In the genomic region with DNA sequence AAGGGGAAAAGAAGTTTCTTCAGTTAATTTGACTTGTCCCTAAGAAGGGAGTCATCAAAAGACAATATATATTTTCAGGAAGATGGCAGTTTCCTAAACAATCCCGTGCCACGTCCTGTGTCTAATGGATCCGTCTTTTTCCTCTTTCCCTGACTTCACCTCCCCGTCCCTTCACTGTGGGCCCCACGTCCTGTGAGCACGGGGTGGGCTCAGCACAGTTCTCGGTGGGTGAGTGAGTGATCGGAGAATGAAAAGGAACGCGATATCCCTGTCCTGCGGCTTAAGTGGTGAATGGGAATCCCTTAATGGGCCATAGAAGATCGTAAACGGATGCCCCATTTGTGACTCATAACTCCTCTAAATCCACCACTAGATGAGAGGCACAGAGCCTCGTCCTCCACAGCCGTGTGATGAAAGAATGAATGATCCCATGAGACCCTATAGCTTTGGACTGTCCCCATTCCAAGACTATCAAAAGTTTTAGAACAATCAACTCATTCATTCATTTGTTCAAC, we compare ENCODE assay signal across 24 cellular contexts.
"Had no signal": no experiment of that assay in that cellular context is flagged by ENCODE, and none has a peak within 500 bp of the region (broad histone marks: within the 10 kb centered on the region; RNA-seq: fewer than 3 reads in every experiment).

No MANE protein-coding gene starts in this region.

- H3K4me3 ChIP-seq: adrenal gland, breast epithelium, SJSA1 had no signal

- H3K36me3 ChIP-seq: adrenal gland, breast epithelium, SJSA1 had no signal

- H3K4me1 ChIP-seq: breast epithelium had no signal

- DNase-seq: activated CD4-positive, alpha-beta T cell treated with anti-CD3 and anti-CD28 coated beads for 48 hours; activated CD4-positive, alpha-beta T cell treated with anti-CD3 and anti-CD28 coated beads, Interleukin-2, amount 50 U/mL, for 4 hours; activated CD8-positive, alpha-beta memory T cell treated with anti-CD3 and anti-CD28 coated beads, Interleukin-2, amount 50 U/mL, for 48 hours; activated CD8-positive, alpha-beta T cell treated with anti-CD3 and anti-CD28 coated beads, Interleukin-2, amount 10 ng/mL, durations not matched to agents 7 days and 5 days; activated naive CD4-positive, alpha-beta T cell treated with anti-CD3 and anti-CD28 coated beads, Interleukin-2, amount 50 U/mL, for 16 hours; activated naive CD8-positive, alpha-beta T cell treated with anti-CD3 and anti-CD28 coated beads, Interleukin-2, amount 10 ng/mL, durations not matched to agents 7 days and 5 days; activated T-cell treated with anti-CD3 and anti-CD28 coated beads, Interleukin-2, amount 50 U/mL, for 1 hour; adrenal gland; caudate nucleus; NCI-H1092; NCI-H1417; NCI-H2029; NCI-H510A treated with DMSO at 0.1 percent for 48 hours; NCI-H69; NK-92 treated with Interleukin-12 subunit alpha and Interleukin-12 subunit beta, amount 100 ng/mL, for 24 hours; OCI-M1; Right ventricle myocardium superior; SW 1271 had no signal

- H3K27me3 ChIP-seq: breast epithelium, SJSA1 had no signal

- ATAC-seq: activated CD4-positive, CD25-positive, alpha-beta regulatory T cell treated with anti-CD3 and anti-CD28 coated beads, Interleukin-2, amount 50 U/mL, for 24 hours; activated CD8-positive, alpha-beta T cell treated with anti-CD3 and anti-CD28 coated beads, Interleukin-2, amount 10 ng/mL, durations not matched to agents 7 days and 5 days; Panc1; SK-N-SH treated with all-trans-retinoic acid at 6 μM for 48 hours had no signal

- H3K27ac ChIP-seq: adrenal gland, breast epithelium, RWPE1, SJSA1 had no signal

- H3K9me3 ChIP-seq: adrenal gland, breast epithelium, SJSA1 had no signal
